In genomic region chr2:191836853-191837769, GRCh38 we compare ENCODE assay signal across 1 cellular context.
TF ChIP-seq lines count a peak whose summit lies in the region.

No MANE protein-coding gene starts in this region.

TF ChIP-seq in K562, 482 proteins besides CTCF, POLR2A, EP300 and RAD21 (continued from another document and continues in another):
- TF ChIP-seq SMARCC2 (IDR thresholded peaks at IDR 0.05; ENCODE audit: low read depth): peak; percentile 61; the same call in 1 of the 2 replicates
- no peak for TF ChIP-seq ZNF277 (CRISPR knock-in tag; IDR thresholded peaks at IDR 0.05; ENCODE audit: borderline replicate concordance)
- TF ChIP-seq KLF10 (CRISPR knock-in tag; IDR thresholded peaks at IDR 0.05): 0 out of 2 replicates have a peak, but pooled peaks have one; percentile 12
- TF ChIP-seq ZNF12 (CRISPR knock-in tag; IDR thresholded peaks at IDR 0.05): no peak
- no peak for TF ChIP-seq ZNF707 (CRISPR knock-in tag; conservative IDR thresholded peaks at IDR 0.05)
- peak; percentile 62 for TF ChIP-seq ZFX (CRISPR knock-in tag; IDR thresholded peaks at IDR 0.05)
- 0 out of 2 replicates have a peak, but pooled peaks have one; percentile 24 for TF ChIP-seq CHAMP1 (IDR thresholded peaks at IDR 0.05)
- TF ChIP-seq TEAD1 (CRISPR knock-in tag; IDR thresholded peaks at IDR 0.05): 0 out of 4 replicates have a peak, but pooled peaks of 1 of the 2 experiments have one; percentile 59
- TF ChIP-seq STAT5A (IDR thresholded peaks at IDR 0.05; ENCODE audit: borderline replicate concordance, low read length): peak; percentile 77
- no peak for TF ChIP-seq POU5F1 (IDR thresholded peaks at IDR 0.05; ENCODE audit: borderline replicate concordance, low read depth, low read length, partially characterized antibody)
- TF ChIP-seq ZNF282 (CRISPR knock-in tag; IDR thresholded peaks at IDR 0.05): no peak
- peak; percentile 75 for TF ChIP-seq HMBOX1 (IDR thresholded peaks at IDR 0.05)
- peak; percentile 74 for TF ChIP-seq FOXM1 (IDR thresholded peaks at IDR 0.05; ENCODE audit: low read depth)
- TF ChIP-seq FOXM1 (CRISPR knock-in tag; IDR thresholded peaks at IDR 0.05; ENCODE audit: low read depth): no peak
- TF ChIP-seq SIN3A (IDR thresholded peaks at IDR 0.05; ENCODE audit: borderline replicate concordance in 2 of 2, control insufficient read depth in 1 of 2, low read depth in 2 of 2, low read length in 2 of 2): 0 out of 4 replicates have a peak, but pooled peaks of 1 of the 2 experiments have one; percentile 25
- TF ChIP-seq KLF1 (tag; IDR thresholded peaks at IDR 0.05): no peak
- no peak; the same call in 1 of the 2 replicates for TF ChIP-seq PHF8 (IDR thresholded peaks at IDR 0.05; ENCODE audit: borderline replicate concordance, low read length)
- TF ChIP-seq SMAD3 (CRISPR knock-in tag; conservative IDR thresholded peaks at IDR 0.05): no peak
- no peak for TF ChIP-seq BCL6 (CRISPR knock-in tag; IDR thresholded peaks at IDR 0.05)
- TF ChIP-seq CXXC5 (CRISPR knock-in tag; IDR thresholded peaks at IDR 0.05): peak; percentile 69
- no peak for TF ChIP-seq ZBTB33 (CRISPR knock-in tag; IDR thresholded peaks at IDR 0.05)
- no peak for TF ChIP-seq KAT8 (IDR thresholded peaks at IDR 0.05; ENCODE audit: low read depth)
- TF ChIP-seq TCF3 (CRISPR knock-in tag; IDR thresholded peaks at IDR 0.05): peak; percentile 93
- TF ChIP-seq CREB3L1 (IDR thresholded peaks at IDR 0.05; ENCODE audit: borderline replicate concordance, low read depth): no peak; the same call in 1 of the 2 replicates
- no peak for TF ChIP-seq RBM34 (IDR thresholded peaks at IDR 0.05; ENCODE audit: borderline replicate concordance, insufficient read depth, low read length)
- peak; percentile 79 for TF ChIP-seq MEIS2 (IDR thresholded peaks at IDR 0.05; ENCODE audit: partially characterized antibody)
- TF ChIP-seq FOXP4 (CRISPR knock-in tag; IDR thresholded peaks at IDR 0.05; ENCODE audit: borderline replicate concordance): no peak
- TF ChIP-seq ZNF592 (IDR thresholded peaks at IDR 0.05): peak; percentile 84; the same call in 1 of the 2 replicates
- peak; percentile 90 for TF ChIP-seq DPF2 (IDR thresholded peaks at IDR 0.05)
- TF ChIP-seq PATZ1 (CRISPR knock-in tag; IDR thresholded peaks at IDR 0.05; ENCODE audit: borderline replicate concordance): 0 out of 2 replicates have a peak, but pooled peaks have one; percentile 19
- TF ChIP-seq BACH1 (tag; IDR thresholded peaks at IDR 0.05): peak; percentile 65; the same call in 1 of the 2 replicates
- TF ChIP-seq ZNF174 (CRISPR knock-in tag; IDR thresholded peaks at IDR 0.05): 0 out of 2 replicates have a peak, but pooled peaks have one; percentile 21
- no peak for TF ChIP-seq FOXA1 (IDR thresholded peaks at IDR 0.05; ENCODE audit: borderline replicate concordance)
- TF ChIP-seq CBFA2T3 (IDR thresholded peaks at IDR 0.05): peak; percentile 96
- peak; percentile 48 for TF ChIP-seq VEZF1 (CRISPR knock-in tag; IDR thresholded peaks at IDR 0.05)
- TF ChIP-seq GABPB1 (CRISPR knock-in tag; IDR thresholded peaks at IDR 0.05): no peak
- no peak for TF ChIP-seq ZNF699 (CRISPR knock-in tag; IDR thresholded peaks at IDR 0.05; ENCODE audit: insufficient replicate concordance)
- peak; percentile 88; the same call in 1 of the 2 replicates for TF ChIP-seq NCOA1 (IDR thresholded peaks at IDR 0.05; ENCODE audit: low read depth)
- TF ChIP-seq DIDO1 (tag; IDR thresholded peaks at IDR 0.05; ENCODE audit: low read depth): no peak
- TF ChIP-seq GATA2 (CRISPR knock-in tag; IDR thresholded peaks at IDR 0.05): peak; percentile 72
- TF ChIP-seq ZBTB5 (IDR thresholded peaks at IDR 0.05): no peak
